8 cellular contexts compared by ENCODE assay signal in the genomic region with DNA sequence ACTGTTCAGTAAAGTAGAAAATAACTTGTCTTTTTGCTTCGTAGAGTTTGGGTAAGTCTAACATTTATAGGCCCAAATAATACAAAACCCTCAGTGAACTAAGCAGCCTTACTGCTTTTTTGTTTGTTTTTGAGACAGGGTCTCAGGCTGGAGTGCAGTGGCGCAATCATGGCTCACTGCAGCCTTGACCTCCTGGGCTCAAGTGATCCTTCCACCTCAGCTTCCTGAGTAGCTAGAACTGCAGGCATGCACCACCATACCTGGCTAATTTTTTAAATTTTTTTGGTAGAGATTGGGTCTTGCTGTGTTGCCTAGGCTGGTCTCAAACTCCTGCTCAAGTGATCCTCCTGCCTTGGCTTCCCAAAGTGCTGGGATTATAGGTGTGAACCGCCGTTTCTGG. TPM values are rescaled to one million over a fixed set of nuclear protein-coding genes. Genes with fewer than 3 reads are reported as not detected.
DNase-seq lines count a peak whose midpoint lies in the region; ATAC-seq and TF ChIP-seq lines count a peak whose summit lies in the region.
"Not testable (repeated sequence)": the region's sequence is repeated elsewhere in the genome, so short reads cannot be mapped to it uniquely, and the experiment has no call there.

No MANE protein-coding gene starts in this region.

- H3K27me3 Mint-ChIP-seq in CD4-positive, alpha-beta memory T cell; activated CD4-positive, alpha-beta memory T cell treated with anti-CD3 and anti-CD28 coated beads for 36 hours; activated naive CD8-positive, alpha-beta T cell treated with anti-CD3 and anti-CD28 coated beads for 36 hours; naive B cell: not testable (repeated sequence)

- intact Hi-C loops in CD4-positive, alpha-beta memory T cell (cut with micrococcal nuclease); activated CD4-positive, alpha-beta memory T cell treated with anti-CD3 and anti-CD28 coated beads for 36 hours (cut with micrococcal nuclease); upper lobe of right lung (cut with DNase I): not testable (repeated sequence)

- peaks cover 49 to 90% (median 65%) of the 10 kb centered on the region in 4 donors for H3K4me1 Mint-ChIP-seq in CD4-positive, alpha-beta memory T cell
- peaks cover 63% of the 10 kb centered on the region for H3K4me1 Mint-ChIP-seq in activated CD4-positive, alpha-beta memory T cell treated with anti-CD3 and anti-CD28 coated beads for 36 hours (ENCODE audit: low read depth)
- H3K4me1 Mint-ChIP-seq in activated naive CD8-positive, alpha-beta T cell treated with anti-CD3 and anti-CD28 coated beads for 36 hours, result peaks cover 71% of the 10 kb centered on the region
- H3K4me1 Mint-ChIP-seq in naive B cell, result peaks cover 25 to 45% (median 26%) of the 10 kb centered on the region in 3 donors

- not testable (repeated sequence) for H3K9me3 Mint-ChIP-seq in CD4-positive, alpha-beta memory T cell; activated CD4-positive, alpha-beta memory T cell treated with anti-CD3 and anti-CD28 coated beads for 36 hours; activated naive CD8-positive, alpha-beta T cell treated with anti-CD3 and anti-CD28 coated beads for 36 hours; naive B cell

- WGBS in gastroesophageal sphincter (ENCODE audit: low coverage in 1 of 2), 2 donors, result 59 to 65% methylated on average over 4 of the region's 4 CpGs

- H3K36me3 ChIP-seq in CD4-positive, alpha-beta memory T cell (ENCODE audit: insufficient read depth, low read length); gastroesophageal sphincter; upper lobe of right lung: not testable (repeated sequence)

- not testable (repeated sequence) for TF ChIP-seq CTCF in NB4 (IDR thresholded peaks at IDR 0.05; ENCODE audit: low read depth, low read length); gastroesophageal sphincter (IDR thresholded peaks at IDR 0.05); upper lobe of right lung (IDR thresholded peaks at IDR 0.05)

- H3K27me3 ChIP-seq in CD4-positive, alpha-beta memory T cell (ENCODE audit: insufficient read depth, low read length); gastroesophageal sphincter; upper lobe of right lung: not testable (repeated sequence)

- peak overlapping the region; percentile 69 for H3K27ac ChIP-seq in CD4-positive, alpha-beta memory T cell (ENCODE audit: low read depth, low read length)
- H3K27ac ChIP-seq in gastroesophageal sphincter (peak overlapping the region; percentile 5 to 63 (median 58)), skin epidermis (peak overlapping the region in 12 of 21 experiments; percentile 5 to 80 (median 48)), upper lobe of right lung (peak overlapping the region; percentile 53)

- not testable (repeated sequence) for H3K9me3 ChIP-seq in CD4-positive, alpha-beta memory T cell (ENCODE audit: control insufficient read depth in 1 of 2, low read length in 2 of 2); gastroesophageal sphincter; upper lobe of right lung

- ATAC-seq in gastroesophageal sphincter; naive B cell (ENCODE audit: low read depth in 2 of 2); upper lobe of right lung: not testable (repeated sequence)

- POLR2A ChIA-PET in CD4-positive, alpha-beta memory T cell (lab: Charles Lee; ENCODE audit: partially characterized antibody), result interaction anchor here (0.7 to 4.8 kb wide), 6 partner anchors 10 to 137 kb away, joined by 3 to 120 read pairs (median 20); partner anchors contain the start of genes AP4B1, DCLRE1B and HIPK1
- POLR2A ChIA-PET in activated CD4-positive, alpha-beta memory T cell treated with anti-CD3 and anti-CD28 coated beads for 36 hours (lab: Charles Lee), result interaction anchor here (1.7 to 4.5 kb wide), 2 partner anchors 19 to 32 kb away, joined by 3 to 36 read pairs; partner anchors contain the start of gene HIPK1

- H3K36me3 Mint-ChIP-seq in CD4-positive, alpha-beta memory T cell, result peaks cover 15 to 41% of the 10 kb centered on the region in 2 donors
- peaks cover 20% of the 10 kb centered on the region for H3K36me3 Mint-ChIP-seq in activated CD4-positive, alpha-beta memory T cell treated with anti-CD3 and anti-CD28 coated beads for 36 hours
- H3K36me3 Mint-ChIP-seq in activated naive CD8-positive, alpha-beta T cell treated with anti-CD3 and anti-CD28 coated beads for 36 hours, result peaks cover 36% of the 10 kb centered on the region
- peaks cover 11% of the 10 kb centered on the region in 2 donors for H3K36me3 Mint-ChIP-seq in naive B cell

- H3K4me3 Mint-ChIP-seq in CD4-positive, alpha-beta memory T cell, result peak overlapping the region; percentile 27 to 86 (median 72)
- H3K4me3 Mint-ChIP-seq in activated CD4-positive, alpha-beta memory T cell treated with anti-CD3 and anti-CD28 coated beads for 36 hours; naive B cell: not testable (repeated sequence)
- H3K4me3 Mint-ChIP-seq in activated naive CD8-positive, alpha-beta T cell treated with anti-CD3 and anti-CD28 coated beads for 36 hours, result peak overlapping the region; percentile 50

- not testable (repeated sequence) for TF ChIP-seq EP300 in gastroesophageal sphincter (IDR thresholded peaks at IDR 0.05)

- not testable (repeated sequence) for TF ChIP-seq POLR2A in NB4 (IDR thresholded peaks at IDR 0.05; ENCODE audit: extremely low read depth, insufficient read length); gastroesophageal sphincter (IDR thresholded peaks at IDR 0.05)

- peak overlapping the region; percentile 87 to 96 (median 94) for H3K27ac Mint-ChIP-seq in CD4-positive, alpha-beta memory T cell
- peak overlapping the region; percentile 74 for H3K27ac Mint-ChIP-seq in activated CD4-positive, alpha-beta memory T cell treated with anti-CD3 and anti-CD28 coated beads for 36 hours
- peak overlapping the region; percentile 80 for H3K27ac Mint-ChIP-seq in activated naive CD8-positive, alpha-beta T cell treated with anti-CD3 and anti-CD28 coated beads for 36 hours
- peak overlapping the region in 5 of 6 donors; percentile 18 to 54 (median 26) for H3K27ac Mint-ChIP-seq in naive B cell

- H3K4me3 ChIP-seq in CD4-positive, alpha-beta memory T cell (ENCODE audit: low read length in 2 of 2); NB4 (ENCODE audit: low read depth, low read length); gastroesophageal sphincter; skin epidermis; upper lobe of right lung: not testable (repeated sequence)

- H3K4me1 ChIP-seq in CD4-positive, alpha-beta memory T cell (ENCODE audit: insufficient read depth, low read length), result peaks cover 87% of the 10 kb centered on the region
- H3K4me1 ChIP-seq in gastroesophageal sphincter (peaks cover 4 to 75% (median 23%) of the 10 kb centered on the region in 3 donors), upper lobe of right lung (peaks cover 47% of the 10 kb centered on the region)

- DNase-seq in CD4-positive, alpha-beta memory T cell; activated CD4-positive, alpha-beta memory T cell treated with anti-CD3 and anti-CD28 coated beads for 36 hours; activated naive CD8-positive, alpha-beta T cell treated with anti-CD3 and anti-CD28 coated beads for 36 hours; naive B cell; upper lobe of right lung: not testable (repeated sequence)
- DNase-seq in NB4 (ENCODE audit: low read depth), result peak; percentile 51

- CTCF ChIA-PET in CD4-positive, alpha-beta memory T cell (lab: Charles Lee; ENCODE audit: partially characterized antibody), result interaction anchor here (0.5 to 6.1 kb wide), 9 partner anchors 8 to 335 kb away, joined by 3 to 98 read pairs (median 4); partner anchors contain the start of genes HIPK1 and RSBN1
- CTCF ChIA-PET in activated CD4-positive, alpha-beta memory T cell treated with anti-CD3 and anti-CD28 coated beads for 36 hours (lab: Charles Lee), result interaction anchor here (0.6 to 7.8 kb wide), 7 partner anchors 8 to 334 kb away, joined by 3 to 42 read pairs (median 3); partner anchors contain the start of gene HIPK1

RNA-seq across cellular contexts. Expression of gene HIPK1, which starts 19.0 kb away (rescaled TPM):
- 100 to 1,000 TPM; 107 to 110 TPM for total RNA-seq in CD4-positive, alpha-beta memory T cell
- polyA plus RNA-seq in CD4-positive, alpha-beta memory T cell, result 10 to 100 TPM in 1 of 2 donors, 1 to 10 TPM in 1; 4.4 to 17.1 TPM
- 10 to 100 TPM; 55.3 to 55.7 TPM for total RNA-seq in activated CD4-positive, alpha-beta memory T cell treated with anti-CD3 and anti-CD28 coated beads for 36 hours
- 10 to 100 TPM; 41.1 to 45.7 TPM for total RNA-seq in activated naive CD8-positive, alpha-beta T cell treated with anti-CD3 and anti-CD28 coated beads for 36 hours
- total RNA-seq in gastroesophageal sphincter (10 to 100 TPM; 64.8 to 92.3 (median 76.9) TPM), upper lobe of right lung (77.8 TPM)
- 1 to 10 TPM in 5 of 6 donors, under 1 TPM in 1; 0.08 to 8.6 (median 6.4) TPM for polyA plus RNA-seq in naive B cell (ENCODE audit: low read depth in 6 of 6)

RNA-seq across cellular contexts. Expression of gene OLFML3, which starts 31.1 kb away (rescaled TPM):
- total RNA-seq in CD4-positive, alpha-beta memory T cell, result under 1 TPM; 0.42 to 0.70 TPM
- not detected for polyA plus RNA-seq in CD4-positive, alpha-beta memory T cell
- under 1 TPM in 1 of 2 experiments, not detected in 1; 0.21 TPM for total RNA-seq in activated CD4-positive, alpha-beta memory T cell treated with anti-CD3 and anti-CD28 coated beads for 36 hours
- total RNA-seq in activated naive CD8-positive, alpha-beta T cell treated with anti-CD3 and anti-CD28 coated beads for 36 hours, result under 1 TPM in 1 of 2 experiments, not detected in 1; 0.20 TPM
- total RNA-seq in gastroesophageal sphincter (100 to 1,000 TPM in 1 of 4 donors, 10 to 100 TPM in 3; 62.4 to 155 (median 65.5) TPM), upper lobe of right lung (43.5 TPM)
- not detected for polyA plus RNA-seq in naive B cell (ENCODE audit: low read depth in 6 of 6)

RNA-seq across cellular contexts. Expression of gene DCLRE1B, which starts 43.0 kb away (rescaled TPM):
- 1 to 10 TPM; 5.1 to 5.4 TPM for total RNA-seq in CD4-positive, alpha-beta memory T cell
- polyA plus RNA-seq in CD4-positive, alpha-beta memory T cell, result 1 to 10 TPM; 2.8 to 5.3 TPM
- 10 to 100 TPM; 19.4 to 19.6 TPM for total RNA-seq in activated CD4-positive, alpha-beta memory T cell treated with anti-CD3 and anti-CD28 coated beads for 36 hours
- 10 to 100 TPM; 25.2 to 26.5 TPM for total RNA-seq in activated naive CD8-positive, alpha-beta T cell treated with anti-CD3 and anti-CD28 coated beads for 36 hours
- total RNA-seq in gastroesophageal sphincter, result 1 to 10 TPM; 3.2 to 9.2 (median 5.1) TPM
- 1 to 10 TPM; 2.7 to 7.5 (median 5.0) TPM for polyA plus RNA-seq in naive B cell (ENCODE audit: low read depth in 6 of 6)
- total RNA-seq in upper lobe of right lung, result 6.6 TPM

RNA-seq across cellular contexts. Expression of gene AP4B1, which starts 43.6 kb away (rescaled TPM):
- 10 to 100 TPM; 74.5 to 75.5 TPM for total RNA-seq in CD4-positive, alpha-beta memory T cell
- 10 to 100 TPM in 1 of 2 donors, 1 to 10 TPM in 1; 8.9 to 12.9 TPM for polyA plus RNA-seq in CD4-positive, alpha-beta memory T cell
- total RNA-seq in activated CD4-positive, alpha-beta memory T cell treated with anti-CD3 and anti-CD28 coated beads for 36 hours, result 10 to 100 TPM; 41.4 to 42.2 TPM
- 10 to 100 TPM; 36.8 to 37.7 TPM for total RNA-seq in activated naive CD8-positive, alpha-beta T cell treated with anti-CD3 and anti-CD28 coated beads for 36 hours
- total RNA-seq in gastroesophageal sphincter (10 to 100 TPM in 3 of 4 donors, 1 to 10 TPM in 1; 7.1 to 21.9 (median 12.6) TPM), upper lobe of right lung (16.1 TPM)
- 10 to 100 TPM; 13.6 to 24.6 (median 15.8) TPM for polyA plus RNA-seq in naive B cell (ENCODE audit: low read depth in 6 of 6)

Comparison
In these comparisons a context has a peak if more than half of its experiments do, and no peak if none do; other contexts are left out.
1. H3K27ac Mint-ChIP-seq: peak in every context shown above with its lines; median percentile 94 in CD4-positive, alpha-beta memory T cell; 80 in activated naive CD8-positive, alpha-beta T cell treated with anti-CD3 and anti-CD28 coated beads for 36 hours; 74 in activated CD4-positive, alpha-beta memory T cell treated with anti-CD3 and anti-CD28 coated beads for 36 hours; 26 in naive B cell.
2. RNA of gene OLFML3, which starts 31.1 kb away (total RNA-seq): 62.4 to 155 TPM in gastroesophageal sphincter and 43.5 TPM in upper lobe of right lung (single experiment); 0.42 to 0.70 TPM in CD4-positive, alpha-beta memory T cell, 0.21 TPM in activated CD4-positive, alpha-beta memory T cell treated with anti-CD3 and anti-CD28 coated beads for 36 hours and 0.20 TPM in activated naive CD8-positive, alpha-beta T cell treated with anti-CD3 and anti-CD28 coated beads for 36 hours; every median in the first group is over 10 times any median in the second.
3. Peak in every context shown above with its lines, with median percentiles within 50 percentile points of each other: H3K27ac ChIP-seq.